ENCODE assay signal across 9 cellular contexts in genomic region chr12:123767613-123768012, GRCh38. TPM values are rescaled to one million over a fixed set of nuclear protein-coding genes. Genes with fewer than 3 reads are reported as not detected.
A peak's percentile ranks its signal among the peaks of the same experiment; 100 is the strongest.
DNase-seq lines count a peak whose midpoint lies in the region; ATAC-seq and TF ChIP-seq lines count a peak whose summit lies in the region.
"Had no signal": no experiment of that assay in that cellular context is flagged by ENCODE, and none has a peak within 500 bp of the region (broad histone marks: within the 10 kb centered on the region; RNA-seq: fewer than 3 reads in every experiment).

No MANE protein-coding gene starts in this region.

- 0 out of 2 replicates have a peak overlapping the region, but pooled peaks have one; percentile 3 for H3K4me2 ChIP-seq in BLaER1

- H3K4me1 ChIP-seq in BLaER1 (peaks cover 3% of the 10 kb centered on the region), spleen (peaks cover 2 to 21% (median 5%) of the 10 kb centered on the region in 6 donors)

- TF ChIP-seq CTCF in spleen (IDR thresholded peaks at IDR 0.05 in 8 of 11, conservative IDR thresholded peaks at IDR 0.05 in 3 of 11), result no peak

- H3K9me3 ChIP-seq in BLaER1 (no peaks in the 10 kb centered on the region), spleen (no peaks in the 10 kb centered on the region)

- no peak for TF ChIP-seq POLR2A in spleen (IDR thresholded peaks at IDR 0.05)

- WGBS in spleen, 5 donors, result 23 to 37% (median 28%) methylated on average over 9 of the region's 9 CpGs

- no peaks in the 10 kb centered on the region for H3K36me3 Mint-ChIP-seq in T-helper 2 cell treated with Interferon-gamma antibody and Interleukin-4, amounts not matched to agents 5 μg/mL and 100 μg/mL, for 36 hours (ENCODE audit: low read depth)

- H3K4me3 Mint-ChIP-seq in T-helper 2 cell treated with Interferon-gamma antibody and Interleukin-4, amounts not matched to agents 5 μg/mL and 100 μg/mL, for 36 hours, result peak overlapping the region; percentile 18

- DNase-seq in T-helper 2 cell treated with Interferon-gamma antibody and Interleukin-4, amounts not matched to agents 5 μg/mL and 100 μg/mL, for 36 hours (ENCODE audit: low spot score), result peak; percentile 33
- no peak for DNase-seq in spleen
- DNase-seq in NCI-H2227 (lab: John Stamatoyannopoulos, UW; ENCODE audit: unreplicated experiment), result no peak
- no peak for DNase-seq in DMS 273 treated with DMSO at 0.1 percent for 48 hours (lab: John Stamatoyannopoulos, UW)
- no peak for DNase-seq in epidermal melanocyte (ENCODE audit: insufficient read length, low spot score)

- no peak overlapping the region for H3K27ac Mint-ChIP-seq in T-helper 2 cell treated with Interferon-gamma antibody and Interleukin-4, amounts not matched to agents 5 μg/mL and 100 μg/mL, for 36 hours

- H3K9ac ChIP-seq in BLaER1, result no peak overlapping the region

- H3K27me3 ChIP-seq in BLaER1 (peaks cover 10% of the 10 kb centered on the region), spleen (replicated peaks in 1 of 7) (peaks cover 0 to 9% (median 3%) of the 10 kb centered on the region in 7 donors)

- peaks cover 10% of the 10 kb centered on the region for H3K4me1 Mint-ChIP-seq in T-helper 2 cell treated with Interferon-gamma antibody and Interleukin-4, amounts not matched to agents 5 μg/mL and 100 μg/mL, for 36 hours (ENCODE audit: low read depth)

- H3K27ac ChIP-seq in BLaER1 (no peak overlapping the region), spleen (peak overlapping the region in 3 of 8 donors; percentile 24 to 44 (median 40))

- H3K4me3 ChIP-seq in BLaER1, result no peak overlapping the region
- peak overlapping the region in 1 of 8 donors; percentile 24 for H3K4me3 ChIP-seq in spleen

- H3K36me3 ChIP-seq in BLaER1 (no peaks in the 10 kb centered on the region), spleen (no peaks in the 10 kb centered on the region)

- H3K9me3 Mint-ChIP-seq in T-helper 2 cell treated with Interferon-gamma antibody and Interleukin-4, amounts not matched to agents 5 μg/mL and 100 μg/mL, for 36 hours, result no peaks in the 10 kb centered on the region

- H4K20me1 ChIP-seq in BLaER1, result no peaks in the 10 kb centered on the region

- intact Hi-C loops in spleen (cut with DNase I; ENCODE audit: low total_unique reads), result no loop called here

- peaks cover 4% of the 10 kb centered on the region for H3K27me3 Mint-ChIP-seq in T-helper 2 cell treated with Interferon-gamma antibody and Interleukin-4, amounts not matched to agents 5 μg/mL and 100 μg/mL, for 36 hours (ENCODE audit: low read depth)

- ATAC-seq in GM18907 (IDR thresholded peaks at IDR 0.05; ENCODE audit: unreplicated experiment) (peak; percentile 94), HG02973 (IDR thresholded peaks at IDR 0.05; ENCODE audit: unreplicated experiment) (peak; percentile 87)
- ATAC-seq: esophagus mucosa had no signal

RNA-seq across cellular contexts. Expression of gene DNAH10, which starts 5.5 kb away (rescaled TPM):
- 1 to 10 TPM in 3 of 7 donors, under 1 TPM in 3, not detected in 1; 0.26 to 2.2 (median 0.95) TPM for total RNA-seq in spleen
- under 1 TPM; 0.23 to 0.35 (median 0.26) TPM for polyA plus RNA-seq in spleen

RNA-seq across cellular contexts. Expression of gene ATP6V0A2, which starts 55.5 kb away (rescaled TPM):
- total RNA-seq in spleen, result 10 to 100 TPM; 27.9 to 46.0 (median 34.9) TPM
- 1 to 10 TPM; 7.2 to 9.1 (median 8.5) TPM for polyA plus RNA-seq in spleen
